Comparison of ENCODE assay signal across 8 cellular contexts in the genomic region with DNA sequence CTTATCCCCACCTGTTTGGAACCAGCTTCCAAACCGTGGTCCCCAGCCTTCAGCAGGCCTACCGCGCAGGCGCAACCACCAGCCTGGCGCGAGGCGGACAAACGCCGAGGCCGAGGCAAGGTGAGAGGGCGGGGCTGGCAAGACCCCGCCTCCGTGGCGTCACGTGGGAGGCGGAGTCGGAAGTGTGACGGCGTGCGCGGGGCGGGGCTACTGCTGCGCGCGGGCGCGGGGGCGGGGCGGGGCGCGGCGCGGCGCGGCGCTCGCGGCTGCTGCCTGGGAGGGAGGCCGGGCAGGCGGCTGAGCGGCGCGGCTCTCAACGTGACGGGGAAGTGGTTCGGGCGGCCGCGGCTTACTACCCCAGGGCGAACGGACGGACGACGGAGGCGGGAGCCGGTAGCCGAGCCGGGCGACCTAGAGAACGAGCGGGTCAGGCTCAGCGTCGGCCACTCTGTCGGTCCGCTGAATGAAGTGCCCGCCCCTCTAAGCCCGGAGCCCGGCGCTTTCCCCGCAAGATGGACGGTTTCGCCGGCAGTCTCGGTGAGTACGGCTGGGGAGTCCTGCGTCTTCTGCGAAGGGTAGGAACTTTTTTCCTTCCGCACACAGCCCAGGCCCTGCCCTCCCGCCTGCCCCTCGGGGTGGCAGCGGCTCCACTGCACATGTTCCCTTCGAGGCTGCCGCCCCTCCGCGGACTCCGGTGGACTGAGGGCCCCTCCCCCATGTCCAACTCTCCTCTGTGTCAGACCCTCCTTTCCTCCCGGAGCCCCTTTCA. TPM values are rescaled to one million over a fixed set of nuclear protein-coding genes. Genes with fewer than 3 reads are reported as not detected.
DNase-seq lines count a peak whose midpoint lies in the region; ATAC-seq lines count a peak whose summit lies in the region.

A gene with protein sequence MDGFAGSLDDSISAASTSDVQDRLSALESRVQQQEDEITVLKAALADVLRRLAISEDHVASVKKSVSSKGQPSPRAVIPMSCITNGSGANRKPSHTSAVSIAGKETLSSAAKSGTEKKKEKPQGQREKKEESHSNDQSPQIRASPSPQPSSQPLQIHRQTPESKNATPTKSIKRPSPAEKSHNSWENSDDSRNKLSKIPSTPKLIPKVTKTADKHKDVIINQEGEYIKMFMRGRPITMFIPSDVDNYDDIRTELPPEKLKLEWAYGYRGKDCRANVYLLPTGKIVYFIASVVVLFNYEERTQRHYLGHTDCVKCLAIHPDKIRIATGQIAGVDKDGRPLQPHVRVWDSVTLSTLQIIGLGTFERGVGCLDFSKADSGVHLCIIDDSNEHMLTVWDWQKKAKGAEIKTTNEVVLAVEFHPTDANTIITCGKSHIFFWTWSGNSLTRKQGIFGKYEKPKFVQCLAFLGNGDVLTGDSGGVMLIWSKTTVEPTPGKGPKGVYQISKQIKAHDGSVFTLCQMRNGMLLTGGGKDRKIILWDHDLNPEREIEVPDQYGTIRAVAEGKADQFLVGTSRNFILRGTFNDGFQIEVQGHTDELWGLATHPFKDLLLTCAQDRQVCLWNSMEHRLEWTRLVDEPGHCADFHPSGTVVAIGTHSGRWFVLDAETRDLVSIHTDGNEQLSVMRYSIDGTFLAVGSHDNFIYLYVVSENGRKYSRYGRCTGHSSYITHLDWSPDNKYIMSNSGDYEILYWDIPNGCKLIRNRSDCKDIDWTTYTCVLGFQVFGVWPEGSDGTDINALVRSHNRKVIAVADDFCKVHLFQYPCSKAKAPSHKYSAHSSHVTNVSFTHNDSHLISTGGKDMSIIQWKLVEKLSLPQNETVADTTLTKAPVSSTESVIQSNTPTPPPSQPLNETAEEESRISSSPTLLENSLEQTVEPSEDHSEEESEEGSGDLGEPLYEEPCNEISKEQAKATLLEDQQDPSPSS (plus strand): TSS at position 254 of the 769 bp plus-strand sequence. CDS start 259 bp downstream, at position 513.

- intact Hi-C loops in left colon (cut with DNase I, micrococcal nuclease): no loop called here

- ATAC-seq in HG03439 (IDR thresholded peaks at IDR 0.05; ENCODE audit: unreplicated experiment) (peak; percentile 80), left colon (peak; percentile 92)

- peak; percentile 95 for DNase-seq in Ammon's horn (ENCODE audit: low spot score)
- DNase-seq in GM19238 (ENCODE audit: insufficient read length, low spot score): peak; percentile 73
- DNase-seq in NCI-H524 treated with DMSO at 0.1 percent for 48 hours (lab: John Stamatoyannopoulos, UW): peak; percentile 55
- DNase-seq in activated CD4-positive, alpha-beta T cell treated with anti-CD3 and anti-CD28 coated beads for 48 hours: peak; percentile 94
- peak; percentile 87 to 92 for DNase-seq in left colon
- peak; percentile 91 to 92 for DNase-seq in stimulated activated CD4-positive, alpha-beta T cell treated with anti-CD3 and anti-CD28 coated beads, Interleukin-1b, Interleukin-23, amount 100 ng/mL, for 4 hours (ENCODE audit: low read depth in 2 of 2)

- peak within 1 kb of the TSS; percentile 76 for H3K27ac ChIP-seq in cingulate gyrus (ENCODE audit: low read depth, low read length)

RNA-seq across cellular contexts. Expression of the gene that starts here (rescaled TPM):
- 10 to 100 TPM; 68.2 to 76.5 TPM for total RNA-seq in left colon

Comparison
In these comparisons a context has a peak if more than half of its experiments do, and no peak if none do; other contexts are left out.
1. Peak in every context shown above with its lines: DNase-seq, ATAC-seq and H3K27ac ChIP-seq.